8 cellular contexts compared by ENCODE assay signal in genomic region chr12:52156757-52157565, GRCh38. TPM values are rescaled to one million over a fixed set of nuclear protein-coding genes. Genes with fewer than 3 reads are reported as not detected.
DNase-seq lines count a peak whose midpoint lies in the region; ATAC-seq, FAIRE-seq and TF ChIP-seq lines count a peak whose summit lies in the region.

No MANE protein-coding gene starts in this region.

- intact Hi-C loops in HepG2 (cut with micrococcal nuclease; ENCODE audit: unreplicated experiment): loop anchor here (1.0 to 2.0 kb wide), 3 partner anchors 170 to 722 kb away; no protein-coding TSS in a partner anchor

- DNase-seq in GM12892 (ENCODE audit: insufficient read length) (peak; percentile 69), NCI-H2171 treated with DMSO at 0.1 percent for 48 hours (lab: John Stamatoyannopoulos, UW) (peak; percentile 77), choroid plexus epithelial cell (ENCODE audit: low read depth) (peak; percentile 67), HepG2 (ENCODE audit: low spot score) (peak; percentile 41)
- peak; percentile 81 for DNase-seq in activated CD4-positive, alpha-beta T cell treated with anti-CD3 and anti-CD28 coated beads for 48 hours
- peak; percentile 53 to 70 (median 57) for DNase-seq in stimulated activated CD4-positive, alpha-beta T cell treated with anti-CD3 and anti-CD28 coated beads, TNF-alpha, amount 100 ng/mL, for 24 hours (ENCODE audit: low read depth in 3 of 3)

- TF ChIP-seq CTCF in 22Rv1 (IDR thresholded peaks at IDR 0.05) (peak; percentile 99), choroid plexus epithelial cell (conservative IDR thresholded peaks at IDR 0.05; ENCODE audit: low read depth, low read length) (peak; percentile 97), HepG2 (CRISPR knock-in tag; IDR thresholded peaks at IDR 0.05) (peak; percentile 97)

- no peaks in the 10 kb centered on the region for H4K20me1 ChIP-seq in HepG2 (ENCODE audit: insufficient read depth, low read length)

- POLR2A ChIA-PET in HepG2 (lab: Yijun Ruan, JAX): no interaction called here

- peak; percentile 88 for TF ChIP-seq RAD21 in HepG2 (CRISPR knock-in tag; IDR thresholded peaks at IDR 0.05)

- H3K27me3 ChIP-seq in HepG2 (ENCODE audit: control insufficient read depth in 1 of 2, insufficient read depth in 2 of 2, low read length in 2 of 2): no peaks in the 10 kb centered on the region

- no peaks in the 10 kb centered on the region for H3K4me1 ChIP-seq in HepG2 (ENCODE audit: insufficient read depth, low read length)

- ATAC-seq in HepG2 (peak; percentile 89), GM21723 (IDR thresholded peaks at IDR 0.05; ENCODE audit: unreplicated experiment) (no peak)

- 28% methylated on average over 14 of the region's 15 CpGs for WGBS in HepG2 (ENCODE audit: low lambda C conversion rate)

- H3K9me3 ChIP-seq in HepG2 (ENCODE audit: low read length): no peaks in the 10 kb centered on the region

- H3K36me3 ChIP-seq in HepG2 (replicated peaks in 1 of 2; ENCODE audit: control insufficient read depth in 1 of 2, insufficient read depth in 2 of 2, low read length in 2 of 2): no peaks in the 10 kb centered on the region

- TF ChIP-seq POLR2A in GM12892 (IDR thresholded peaks at IDR 0.05; ENCODE audit: low read depth, low read length): no peak
- TF ChIP-seq POLR2A in HepG2 (IDR thresholded peaks at IDR 0.05; ENCODE audit: insufficient read depth in 1 of 2, low read depth in 2 of 2, low read length in 2 of 2): no peak

- TF ChIP-seq EP300 in HepG2 (IDR thresholded peaks at IDR 0.05; ENCODE audit: low read depth in 2 of 2, low read length in 2 of 2): no peak
- no peak for TF ChIP-seq EP300 in HepG2 (CRISPR knock-in tag; IDR thresholded peaks at IDR 0.05; ENCODE audit: borderline replicate concordance)

- H3K9ac ChIP-seq in HepG2 (ENCODE audit: insufficient read depth, low read depth, low read length): no peak overlapping the region

- in situ Hi-C loops in HepG2 (cut with HindIII; ENCODE audit: extremely low pct_ligation_motif_present, low pct_unique_long_range_greater_than_20kb): no loop called here

- H3K4me2 ChIP-seq in HepG2 (ENCODE audit: low read depth, low read length): no peak overlapping the region

- no peak overlapping the region for H2AFZ ChIP-seq in HepG2 (ENCODE audit: low read length)

- FAIRE-seq in GM12892 (lab: Jason Lieb, UNC) (no peak), HepG2 (lab: Jason Lieb, UNC) (peak; percentile 4)

- H3K27ac ChIP-seq in 22Rv1: no peak overlapping the region
- H3K27ac ChIP-seq in HepG2 (ENCODE audit: extremely low read length, insufficient read depth, low read length): no peak overlapping the region

- no TSS peak for BruUV-seq in HepG2 (replicated peaks; lab: Mats Ljungman, UMichigan)

- no peaks in the 10 kb centered on the region for H3K79me2 ChIP-seq in HepG2 (ENCODE audit: insufficient read depth, low read length)

- H3K4me3 ChIP-seq in choroid plexus epithelial cell (ENCODE audit: low read depth, low read length): no peak overlapping the region
- no peak overlapping the region for H3K4me3 ChIP-seq in HepG2 (replicated peaks in 1 of 3; ENCODE audit: insufficient read depth in 1 of 3, low read depth in 2 of 3, low read length in 3 of 3)

- CTCF ChIA-PET in HepG2 (lab: Yijun Ruan, JAX; ENCODE audit: low intra/inter-chr PET ratio, low total read pairs): interaction anchor here (2.6 to 2.7 kb wide), 3 partner anchors 56 to 722 kb away, joined by 16 to 45 read pairs (median 21); no protein-coding TSS in a partner anchor

TF ChIP-seq in HepG2, 621 proteins besides CTCF, POLR2A, EP300 and RAD21 (continues in another document):
- TF ChIP-seq, protein P1, sequence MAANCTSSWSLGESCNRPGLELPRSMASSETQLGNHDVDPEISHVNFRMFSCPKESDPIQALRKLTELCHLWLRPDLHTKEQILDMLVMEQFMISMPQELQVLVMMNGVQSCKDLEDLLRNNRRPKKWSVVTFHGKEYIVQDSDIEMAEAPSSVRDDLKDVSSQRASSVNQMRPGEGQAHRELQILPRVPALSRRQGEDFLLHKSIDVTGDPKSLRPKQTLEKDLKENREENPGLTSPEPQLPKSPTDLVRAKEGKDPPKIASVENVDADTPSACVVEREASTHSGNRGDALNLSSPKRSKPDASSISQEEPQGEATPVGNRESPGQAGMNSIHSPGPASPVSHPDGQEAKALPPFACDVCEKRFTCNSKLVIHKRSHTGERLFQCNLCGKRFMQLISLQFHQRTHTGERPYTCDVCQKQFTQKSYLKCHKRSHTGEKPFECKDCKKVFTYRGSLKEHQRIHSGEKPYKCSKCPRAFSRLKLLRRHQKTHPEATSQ (CRISPR knock-in tag; IDR thresholded peaks at IDR 0.05; ENCODE audit: borderline replicate concordance): no peak
- no peak for TF ChIP-seq SKI (IDR thresholded peaks at IDR 0.05; ENCODE audit: partially characterized antibody)
- TF ChIP-seq, protein P2, sequence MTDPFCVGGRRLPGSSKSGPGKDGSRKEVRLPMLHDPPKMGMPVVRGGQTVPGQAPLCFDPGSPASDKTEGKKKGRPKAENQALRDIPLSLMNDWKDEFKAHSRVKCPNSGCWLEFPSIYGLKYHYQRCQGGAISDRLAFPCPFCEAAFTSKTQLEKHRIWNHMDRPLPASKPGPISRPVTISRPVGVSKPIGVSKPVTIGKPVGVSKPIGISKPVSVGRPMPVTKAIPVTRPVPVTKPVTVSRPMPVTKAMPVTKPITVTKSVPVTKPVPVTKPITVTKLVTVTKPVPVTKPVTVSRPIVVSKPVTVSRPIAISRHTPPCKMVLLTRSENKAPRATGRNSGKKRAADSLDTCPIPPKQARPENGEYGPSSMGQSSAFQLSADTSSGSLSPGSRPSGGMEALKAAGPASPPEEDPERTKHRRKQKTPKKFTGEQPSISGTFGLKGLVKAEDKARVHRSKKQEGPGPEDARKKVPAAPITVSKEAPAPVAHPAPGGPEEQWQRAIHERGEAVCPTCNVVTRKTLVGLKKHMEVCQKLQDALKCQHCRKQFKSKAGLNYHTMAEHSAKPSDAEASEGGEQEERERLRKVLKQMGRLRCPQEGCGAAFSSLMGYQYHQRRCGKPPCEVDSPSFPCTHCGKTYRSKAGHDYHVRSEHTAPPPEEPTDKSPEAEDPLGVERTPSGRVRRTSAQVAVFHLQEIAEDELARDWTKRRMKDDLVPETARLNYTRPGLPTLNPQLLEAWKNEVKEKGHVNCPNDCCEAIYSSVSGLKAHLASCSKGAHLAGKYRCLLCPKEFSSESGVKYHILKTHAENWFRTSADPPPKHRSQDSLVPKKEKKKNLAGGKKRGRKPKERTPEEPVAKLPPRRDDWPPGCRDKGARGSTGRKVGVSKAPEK (CRISPR knock-in tag; IDR thresholded peaks at IDR 0.05; ENCODE audit: borderline replicate concordance): no peak
- TF ChIP-seq THAP7 (CRISPR knock-in tag; IDR thresholded peaks at IDR 0.05): no peak
- no peak for TF ChIP-seq CBX5 (CRISPR knock-in tag; IDR thresholded peaks at IDR 0.05; ENCODE audit: borderline replicate concordance)
- no peak for TF ChIP-seq KLF13 (CRISPR knock-in tag; IDR thresholded peaks at IDR 0.05)

RNA-seq across cellular contexts. Expression of gene KRT80, which starts 34.9 kb away (rescaled TPM):
- not detected for polyA plus RNA-seq in GM12892 (2012; ENCODE audit: missing spikeins)
- total RNA-seq in HepG2 (2016; rRNA removed; fragmentation: Illumina TruSeq; extraction: Trizol): 0.27 and 0.58 TPM in 2 replicates
- 0.10 TPM in 1 of 2 replicates, not detected in the other for total RNA-seq in HepG2 (2016; cell fraction: cytosol; rRNA removed; fragmentation: Illumina TruSeq; extraction: Trizol; ENCODE audit: low read depth)
- total RNA-seq in HepG2 (2016; cell fraction: insoluble cytoplasmic fraction; rRNA removed; fragmentation: Illumina TruSeq; extraction: Trizol): 0.37 and 0.39 TPM in 2 replicates
- 0.34 and 0.38 TPM in 2 replicates for total RNA-seq in HepG2 (2016; cell fraction: membrane; rRNA removed; fragmentation: Illumina TruSeq; extraction: Trizol)
- 0.41 and 0.53 TPM in 2 replicates for total RNA-seq in HepG2 (2016; cell fraction: nucleus; rRNA removed; fragmentation: Illumina TruSeq; extraction: Trizol)
- 0.53 and 0.76 TPM in 2 replicates for polyA plus RNA-seq in HepG2 (2011; rRNA removed)
- 0.43 and 0.69 TPM in 2 replicates for polyA plus RNA-seq in HepG2 (2011; cell fraction: cytosol; rRNA removed)
- 0.71 and 0.74 TPM in 2 replicates for polyA plus RNA-seq in HepG2 (2011; cell fraction: nucleus; rRNA removed)
- polyA plus RNA-seq in HepG2 (2012): 0.08 and 0.25 TPM in 2 replicates
- polyA plus RNA-seq in HepG2 (2016; cell fraction: cytosol; fragmentation: Illumina TruSeq; extraction: Trizol; ENCODE audit: low read depth): 0.09 and 0.11 TPM in 2 replicates
- polyA plus RNA-seq in HepG2 (2016; cell fraction: insoluble cytoplasmic fraction; fragmentation: Illumina TruSeq; extraction: Trizol; ENCODE audit: low read depth): 0.62 and 0.85 TPM in 2 replicates
- polyA plus RNA-seq in HepG2 (2016; cell fraction: membrane; fragmentation: Illumina TruSeq; extraction: Trizol; ENCODE audit: low read depth): 0.37 and 0.48 TPM in 2 replicates
- polyA plus RNA-seq in HepG2 (2016; cell fraction: nucleus; fragmentation: Illumina TruSeq; extraction: Trizol; ENCODE audit: insufficient read depth, low read depth): 0.92 and 1.2 TPM in 2 replicates
- polyA minus RNA-seq in HepG2 (2011; rRNA and poly(A)+ RNA removed; ENCODE audit: low replicate concordance): 1.4 and 134 TPM in 2 replicates
- polyA minus RNA-seq in HepG2 (2011; cell fraction: cytosol; rRNA and poly(A)+ RNA removed): 0.70 and 1.1 TPM in 2 replicates
- 0.26 and 0.62 TPM in 2 replicates for polyA minus RNA-seq in HepG2 (2011; cell fraction: nucleus; rRNA and poly(A)+ RNA removed)
